In genomic region chr1:238406098-238406497, GRCh38 we compare ENCODE assay signal across 27 cellular contexts.
DNase-seq lines count a peak whose midpoint lies in the region; TF ChIP-seq lines count a peak whose summit lies in the region.
"Had no signal": no experiment of that assay in that cellular context is flagged by ENCODE, and none has a peak within 500 bp of the region (broad histone marks: within the 10 kb centered on the region; RNA-seq: fewer than 3 reads in every experiment).

No MANE protein-coding gene starts in this region.

- H2AFZ ChIP-seq in osteoblast (ENCODE audit: low read length): no peak overlapping the region

- H3K27me3 ChIP-seq in osteoblast (ENCODE audit: insufficient read depth, low read length): no peaks in the 10 kb centered on the region

- no peaks in the 10 kb centered on the region for H3K36me3 Mint-ChIP-seq in activated naive CD4-positive, alpha-beta T cell treated with anti-CD3 and anti-CD28 coated beads, Interleukin-2, amount 10 ng/mL, durations not matched to agents 7 days and 5 days
- H3K36me3 Mint-ChIP-seq in activated naive CD4-positive, alpha-beta T cell treated with anti-CD3 and anti-CD28 coated beads for 36 hours (ENCODE audit: low read depth): no peaks in the 10 kb centered on the region
- H3K36me3 Mint-ChIP-seq: CD8-positive, alpha-beta T cell; IgD-negative memory B cell had no signal

- no peaks in the 10 kb centered on the region for H4K20me1 ChIP-seq in osteoblast (ENCODE audit: insufficient read depth, low read length)

- no peaks in the 10 kb centered on the region for H3K9me3 ChIP-seq in osteoblast (ENCODE audit: low read depth, low read length)
- H3K9me3 ChIP-seq: A549, Caco-2 had no signal

- H3K4me3 ChIP-seq in osteoblast (ENCODE audit: insufficient read depth, low read length): no peak overlapping the region
- no peak overlapping the region for H3K4me3 ChIP-seq in foreskin fibroblast (ENCODE audit: low read depth in 1 of 2, low read length in 2 of 2)
- H3K4me3 ChIP-seq: A549, SK-N-MC had no signal

- no peaks in the 10 kb centered on the region for H3K27me3 Mint-ChIP-seq in activated naive CD4-positive, alpha-beta T cell treated with anti-CD3 and anti-CD28 coated beads, Interleukin-2, amount 10 ng/mL, durations not matched to agents 7 days and 5 days
- no peaks in the 10 kb centered on the region for H3K27me3 Mint-ChIP-seq in activated naive CD4-positive, alpha-beta T cell treated with anti-CD3 and anti-CD28 coated beads for 36 hours (ENCODE audit: low read depth)
- H3K27me3 Mint-ChIP-seq: B cell, IgD-negative memory B cell had no signal

- peaks cover 20% of the 10 kb centered on the region for H3K4me1 ChIP-seq in osteoblast (ENCODE audit: insufficient read depth, low read length)
- H3K4me1 ChIP-seq: A549, Caco-2 had no signal

- peaks cover 15% of the 10 kb centered on the region for H3K9me3 Mint-ChIP-seq in activated naive CD4-positive, alpha-beta T cell treated with anti-CD3 and anti-CD28 coated beads, Interleukin-2, amount 10 ng/mL, durations not matched to agents 7 days and 5 days
- peaks cover 3% of the 10 kb centered on the region for H3K9me3 Mint-ChIP-seq in activated naive CD4-positive, alpha-beta T cell treated with anti-CD3 and anti-CD28 coated beads for 36 hours

- H3K27ac Mint-ChIP-seq in activated naive CD4-positive, alpha-beta T cell treated with anti-CD3 and anti-CD28 coated beads, Interleukin-2, amount 10 ng/mL, durations not matched to agents 7 days and 5 days: no peak overlapping the region
- H3K27ac Mint-ChIP-seq in activated naive CD4-positive, alpha-beta T cell treated with anti-CD3 and anti-CD28 coated beads for 36 hours: no peak overlapping the region
- H3K27ac Mint-ChIP-seq: B cell; CD8-positive, alpha-beta T cell; IgD-negative memory B cell had no signal

- TF ChIP-seq CTCF in osteoblast (IDR thresholded peaks at IDR 0.05; ENCODE audit: extremely low read depth, low read depth, low read length): no peak
- TF ChIP-seq CTCF in foreskin fibroblast (IDR thresholded peaks at IDR 0.05; ENCODE audit: low read depth, low read length): no peak

- CTCF ChIA-PET in activated naive CD4-positive, alpha-beta T cell treated with anti-CD3 and anti-CD28 coated beads, Interleukin-2, amount 10 ng/mL, durations not matched to agents 7 days and 5 days (lab: Charles Lee): no interaction called here
- CTCF ChIA-PET in activated naive CD4-positive, alpha-beta T cell treated with anti-CD3 and anti-CD28 coated beads for 36 hours (lab: Charles Lee): no interaction called here

- H3K27ac ChIP-seq in angular gyrus (ENCODE audit: low read depth, low read length) (peak overlapping the region; percentile 86), osteoblast (ENCODE audit: low read depth, low read length) (no peak overlapping the region), temporal lobe (ENCODE audit: low read depth, low read length) (peak overlapping the region; percentile 84)
- H3K27ac ChIP-seq: A549, C4-2B, KMS-11, SK-N-MC had no signal

- H3K4me2 ChIP-seq in osteoblast (ENCODE audit: insufficient read depth, low read length): no peak overlapping the region
- H3K4me2 ChIP-seq: A549, KMS-11 had no signal

- no peak overlapping the region for H3K4me3 Mint-ChIP-seq in activated naive CD4-positive, alpha-beta T cell treated with anti-CD3 and anti-CD28 coated beads, Interleukin-2, amount 10 ng/mL, durations not matched to agents 7 days and 5 days
- H3K4me3 Mint-ChIP-seq in activated naive CD4-positive, alpha-beta T cell treated with anti-CD3 and anti-CD28 coated beads for 36 hours: no peak overlapping the region
- H3K4me3 Mint-ChIP-seq: B cell; CD8-positive, alpha-beta T cell; IgD-negative memory B cell had no signal

- intact Hi-C loops in activated naive CD4-positive, alpha-beta T cell treated with anti-CD3 and anti-CD28 coated beads for 36 hours (cut with micrococcal nuclease): no loop called here

- H3K79me2 ChIP-seq in osteoblast (ENCODE audit: insufficient read depth, low read length): no peaks in the 10 kb centered on the region

- H3K4me1 Mint-ChIP-seq in activated naive CD4-positive, alpha-beta T cell treated with anti-CD3 and anti-CD28 coated beads, Interleukin-2, amount 10 ng/mL, durations not matched to agents 7 days and 5 days: no peaks in the 10 kb centered on the region
- H3K4me1 Mint-ChIP-seq in activated naive CD4-positive, alpha-beta T cell treated with anti-CD3 and anti-CD28 coated beads for 36 hours (ENCODE audit: low read depth): no peaks in the 10 kb centered on the region
- H3K4me1 Mint-ChIP-seq: B cell had no signal

- DNase-seq in globus pallidus (ENCODE audit: low spot score) (peak; percentile 82), osteoblast (ENCODE audit: insufficient read length, low spot score, missing footprints) (peak; percentile 31), foreskin fibroblast (no peak)
- no peak for DNase-seq in activated naive CD4-positive, alpha-beta T cell treated with anti-CD3 and anti-CD28 coated beads, Interleukin-2, amount 10 ng/mL, durations not matched to agents 7 days and 5 days
- no peak for DNase-seq in activated naive CD4-positive, alpha-beta T cell treated with anti-CD3 and anti-CD28 coated beads for 36 hours
- DNase-seq: Caco-2; CD8-positive, alpha-beta T cell; DMS 273 treated with DMSO at 0.1 percent for 48 hours; DMS79; EL; NCI-H1048; NCI-H1417 treated with DMSO at 0.1 percent for 48 hours; NCI-H1694 treated with DMSO at 0.1 percent for 48 hours; NCI-H2081; NCI-H2171; NCI-H226; NCI-H510A; NCI-H69; SHP77 treated with DMSO at 0.1 percent for 48 hours had no signal

- no peaks in the 10 kb centered on the region for H3K36me3 ChIP-seq in osteoblast (ENCODE audit: insufficient read depth, low read length)

Comparison
In these comparisons a context has a peak if more than half of its experiments do, and no peak if none do; other contexts are left out.
1. DNase-seq: peak in globus pallidus (single experiment) and osteoblast (single experiment); none in activated naive CD4-positive, alpha-beta T cell treated with anti-CD3 and anti-CD28 coated beads, Interleukin-2, amount 10 ng/mL, durations not matched to agents 7 days and 5 days (single experiment), foreskin fibroblast (0 of 2) and activated naive CD4-positive, alpha-beta T cell treated with anti-CD3 and anti-CD28 coated beads for 36 hours (single experiment).